In genomic region chr5:167937628-167938000, GRCh38 we compare ENCODE assay signal across 19 cellular contexts.
"Had no signal": no experiment of that assay in that cellular context is flagged by ENCODE, and none has a peak within 500 bp of the region (broad histone marks: within the 10 kb centered on the region; RNA-seq: fewer than 3 reads in every experiment).

No MANE protein-coding gene starts in this region.

- DNase-seq: activated CD4-positive, alpha-beta T cell treated with anti-CD3 and anti-CD28 coated beads for 48 hours; activated CD8-positive, alpha-beta memory T cell treated with anti-CD3 and anti-CD28 coated beads, Interleukin-2, amount 50 U/mL, for 4 hours; activated CD8-positive, alpha-beta T cell treated with anti-CD3 and anti-CD28 coated beads, Interleukin-2, amount 10 ng/mL, durations not matched to agents 7 days and 5 days; activated gamma-delta T cell; activated T-cell treated with anti-CD3 and anti-CD28 coated beads, Interleukin-2, amount 50 U/mL, for 48 hours; amniotic stem cell; body of pancreas; caudate nucleus; foreskin fibroblast; immature natural killer cell; lower lobe of right lung; naive B cell; pancreas; sigmoid colon; stimulated activated CD4-positive, alpha-beta T cell treated with anti-CD3 and anti-CD28 coated beads, Interleukin-1b, Interleukin-23, amount 100 ng/mL, for 48 hours; stomach had no signal

- H3K4me2 ChIP-seq: neural progenitor cell had no signal

- H2AFZ ChIP-seq: neural progenitor cell had no signal

- H3K27ac ChIP-seq: body of pancreas, lower lobe of right lung, neural progenitor cell, pancreas, stomach, thoracic aorta had no signal

- H3K36me3 ChIP-seq: lower lobe of right lung, neural progenitor cell, pancreas, sigmoid colon, stomach, thoracic aorta had no signal

- H3K4me3 ChIP-seq: body of pancreas, lower lobe of right lung, neural progenitor cell, pancreas, sigmoid colon, stomach, thoracic aorta had no signal

- ATAC-seq: activated CD8-positive, alpha-beta T cell treated with anti-CD3 and anti-CD28 coated beads, Interleukin-2, amount 10 ng/mL, durations not matched to agents 7 days and 5 days; body of pancreas; lower lobe of right lung; pancreas; WTC11 had no signal

- H3K9me3 ChIP-seq: body of pancreas, lower lobe of right lung, pancreas, sigmoid colon, stomach, thoracic aorta had no signal

- H3K27me3 ChIP-seq: body of pancreas, neural progenitor cell, sigmoid colon, stomach had no signal

- H3K4me1 ChIP-seq: body of pancreas, lower lobe of right lung, neural progenitor cell, pancreas had no signal

- H3K9ac ChIP-seq: neural progenitor cell had no signal
